In the genomic region with DNA sequence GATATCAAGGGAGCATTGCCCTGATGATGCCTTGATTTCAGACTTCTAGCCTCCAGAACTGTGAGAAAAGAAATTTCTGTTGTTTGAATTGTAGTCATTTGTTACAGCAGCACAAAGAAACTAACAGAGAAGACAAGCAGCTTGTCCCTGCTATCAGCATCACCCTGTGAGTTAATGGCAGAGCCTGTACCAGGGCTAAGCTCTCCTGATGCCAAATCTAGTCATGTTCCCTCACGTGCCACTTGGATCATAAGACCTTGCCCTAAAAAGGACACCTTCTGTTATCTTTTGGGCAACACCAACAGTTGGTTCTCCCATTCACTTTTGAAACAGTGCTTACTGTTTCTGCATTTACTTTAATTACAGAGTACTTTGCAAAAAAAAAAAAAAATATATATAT, we compare ENCODE assay signal across 26 cellular contexts. TPM values are rescaled to one million over a fixed set of nuclear protein-coding genes. Genes with fewer than 3 reads are reported as not detected.
DNase-seq lines count a peak whose midpoint lies in the region; ATAC-seq, FAIRE-seq and TF ChIP-seq lines count a peak whose summit lies in the region.
"Had no signal": no experiment of that assay in that cellular context is flagged by ENCODE, and none has a peak within 500 bp of the region (broad histone marks: within the 10 kb centered on the region; RNA-seq: fewer than 3 reads in every experiment).

No MANE protein-coding gene starts in this region.

- H4K20me1 ChIP-seq in Karpas-422 (ENCODE audit: insufficient read depth, low read depth, low read length) = no peaks in the 10 kb centered on the region
- H4K20me1 ChIP-seq: BLaER1 had no signal

- H3K9me3 ChIP-seq in heart left ventricle (no peaks in the 10 kb centered on the region), Karpas-422 (ENCODE audit: low read length) (no peaks in the 10 kb centered on the region)
- H3K9me3 ChIP-seq: BE2C had no signal

- TF ChIP-seq CTCF in heart left ventricle (IDR thresholded peaks at IDR 0.05) = no peak

- H3K36me3 ChIP-seq in heart left ventricle (peaks cover 0 to 30% (median 22%) of the 10 kb centered on the region in 9 donors), Karpas-422 (ENCODE audit: insufficient read depth, low read length) (peaks cover 9% of the 10 kb centered on the region; the same call in 1 of the 2 replicates)
- H3K36me3 ChIP-seq: BE2C had no signal

- WGBS in heart left ventricle, 4 donors = 47 to 69% (median 65%) methylated on average over 1 of the region's 1 CpG

- H3K27ac ChIP-seq in heart left ventricle = no peak overlapping the region
- no peak overlapping the region for H3K27ac ChIP-seq in Karpas-422 (ENCODE audit: low read length)
- H3K27ac ChIP-seq: BLaER1 had no signal

- intact Hi-C loops in heart left ventricle (cut with DNase I) (no loop called here), Right ventricle myocardium inferior (cut with DNase I) (no loop called here), left ventricle myocardium superior (cut with micrococcal nuclease) (no loop called here), left cardiac atrium (cut with DNase I) (no loop called here)

- DNase-seq in heart left ventricle = peak in 1 of 5 donors; percentile 32
- DNase-seq in Right ventricle myocardium inferior (ENCODE audit: missing footprints) = no peak
- DNase-seq in left ventricle myocardium superior = no peak
- no peak for DNase-seq in left cardiac atrium
- DNase-seq in GM18507 (ENCODE audit: extremely low spot score, insufficient read length, low read depth) = no peak
- DNase-seq in Karpas-422 = peak; percentile 38
- no peak for DNase-seq in NCI-H69 (lab: John Stamatoyannopoulos, UW)
- DNase-seq: 8988T; ACHN; BE2C; C1 segment of cervical spinal cord; CD4-positive, alpha-beta memory T cell; CD4-positive, CD25-positive, alpha-beta regulatory T cell; CD8-positive, alpha-beta memory T cell; COR-L47; DMS 273 treated with DMSO at 0.1 percent for 48 hours; DMS153; DMS53; DMS79; DND-41; EL; GDM1 had no signal

- H3K4me1 ChIP-seq in heart left ventricle = peaks cover 0 to 19% (median 0%) of the 10 kb centered on the region in 12 donors
- peaks cover 11% of the 10 kb centered on the region for H3K4me1 ChIP-seq in Karpas-422 (ENCODE audit: low read length)
- H3K4me1 ChIP-seq: BE2C had no signal

- H3K9ac ChIP-seq in Karpas-422 (ENCODE audit: low read length) = no peak overlapping the region
- H3K9ac ChIP-seq: BLaER1 had no signal

- ATAC-seq in heart left ventricle = peak in 3 of 4 donors; percentile 33 to 55 (median 41)
- no peak for ATAC-seq in Right ventricle myocardium inferior
- peak; percentile 82 for ATAC-seq in left ventricle myocardium superior
- no peak for ATAC-seq in left cardiac atrium
- no peak for ATAC-seq in GM19467 (IDR thresholded peaks at IDR 0.05; ENCODE audit: unreplicated experiment)
- ATAC-seq: GM12878 had no signal

- peaks cover 1% of the 10 kb centered on the region; the same call in 1 of the 2 replicates for H3K79me2 ChIP-seq in Karpas-422 (ENCODE audit: low read length)

- H3K27me3 ChIP-seq in heart left ventricle = no peaks in the 10 kb centered on the region
- no peaks in the 10 kb centered on the region for H3K27me3 ChIP-seq in Karpas-422 (ENCODE audit: low read length)
- H3K27me3 ChIP-seq: BE2C, BLaER1 had no signal

- H3K9me2 ChIP-seq in Karpas-422 (replicated peaks; ENCODE audit: insufficient read depth, low read length) = no peaks in the 10 kb centered on the region

- no peak overlapping the region for H3K4me2 ChIP-seq in Karpas-422 (ENCODE audit: low read depth, low read length, poor library complexity, severe bottlenecking)
- H3K4me2 ChIP-seq: BLaER1 had no signal

- TF ChIP-seq POLR2A in heart left ventricle (IDR thresholded peaks at IDR 0.05) = no peak

- H3K4me3 ChIP-seq in heart left ventricle (no peak overlapping the region), Karpas-422 (ENCODE audit: low read length) (no peak overlapping the region)
- H3K4me3 ChIP-seq: BLaER1, GM12878 had no signal

- no peak overlapping the region for H2AFZ ChIP-seq in Karpas-422 (ENCODE audit: low read length)

- FAIRE-seq in GM18507 (lab: Jason Lieb, UNC) = peak; percentile 48
- FAIRE-seq: A204.1, GM12878 had no signal

RNA-seq across cellular contexts. Expression of a gene that starts 14.8 kb away (rescaled TPM):
- 10 to 100 TPM in 6 of 9 donors, 1 to 10 TPM in 3; 5.9 to 16.2 (median 11.8) TPM for total RNA-seq in heart left ventricle
- 10 to 100 TPM in 1 of 2 donors, 1 to 10 TPM in 1; 6.9 to 11.5 TPM for polyA plus RNA-seq in heart left ventricle
- 16.4 TPM for total RNA-seq in Right ventricle myocardium inferior
- 13.5 TPM for total RNA-seq in left ventricle myocardium superior
- 10 to 100 TPM in 1 of 2 donors, 1 to 10 TPM in 1; 9.7 to 13.9 TPM for total RNA-seq in left cardiac atrium
- total RNA-seq in Karpas-422 (2014; rRNA removed; shearing (Covaris generic); ENCODE audit: low replicate concordance) = 20.2 and 25.6 TPM in 2 replicates

Comparison
In these comparisons a context has a peak if more than half of its experiments do, and no peak if none do; other contexts are left out.
1. ATAC-seq: peak in heart left ventricle (3 of 4) and left ventricle myocardium superior (single experiment); none in Right ventricle myocardium inferior (single experiment), left cardiac atrium (0 of 2) and GM19467 (single experiment).